12 cellular contexts compared by ENCODE assay signal in the genomic region with DNA sequence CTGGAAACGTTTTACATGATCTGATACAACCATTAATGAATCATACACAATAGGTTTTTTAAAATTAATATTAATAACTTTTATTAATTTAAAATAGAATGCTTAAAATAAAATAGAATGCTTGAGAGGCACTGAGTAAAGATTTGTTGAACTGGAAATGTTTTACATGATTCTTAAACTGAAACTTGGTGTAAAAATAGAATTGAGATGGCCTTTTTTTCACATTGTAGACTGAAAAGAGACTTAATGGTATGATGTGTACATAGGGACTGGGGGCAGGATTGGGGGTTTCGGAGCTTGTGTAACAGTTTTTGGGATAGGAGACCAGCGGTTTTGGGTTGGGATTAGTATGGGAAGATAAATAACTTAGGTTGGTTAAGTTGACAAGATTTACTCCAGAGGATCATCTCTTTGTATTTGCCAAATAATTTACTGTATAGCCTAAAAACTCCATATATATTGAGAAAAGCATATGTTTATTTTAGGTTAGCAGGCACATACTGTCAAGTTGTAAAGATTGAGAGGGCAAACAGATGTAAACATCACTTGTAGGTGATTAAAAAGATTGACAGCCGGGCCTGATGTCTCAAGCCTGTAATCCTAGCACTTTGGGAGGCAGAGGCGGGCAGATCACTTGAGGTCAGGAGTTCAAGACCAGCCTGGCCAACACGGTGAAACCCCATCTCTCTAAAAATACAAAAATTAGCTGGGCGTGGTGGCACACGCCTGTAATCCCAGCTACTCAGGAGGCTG. TPM values are rescaled to one million over a fixed set of nuclear protein-coding genes. Genes with fewer than 3 reads are reported as not detected.
DNase-seq lines count a peak whose midpoint lies in the region; ATAC-seq and TF ChIP-seq lines count a peak whose summit lies in the region.
"Had no signal": no experiment of that assay in that cellular context is flagged by ENCODE, and none has a peak within 500 bp of the region (broad histone marks: within the 10 kb centered on the region; RNA-seq: fewer than 3 reads in every experiment).

No MANE protein-coding gene starts in this region.

- H3K4me1 Mint-ChIP-seq in H9 (peaks cover 19 to 21% of the 10 kb centered on the region in 2 experiments), neural progenitor cell (peaks cover 35% of the 10 kb centered on the region)
- peaks cover 41% of the 10 kb centered on the region for H3K4me1 Mint-ChIP-seq in activated naive CD8-positive, alpha-beta T cell treated with anti-CD3 and anti-CD28 coated beads, Interleukin-2, amount 10 ng/mL, durations not matched to agents 7 days and 5 days

- peaks cover 10% of the 10 kb centered on the region; the same call in 1 of the 2 replicates for H3K79me2 ChIP-seq in H9 (ENCODE audit: insufficient read depth, low read length)
- H3K79me2 ChIP-seq in neural progenitor cell (ENCODE audit: low read depth): peaks cover 44% of the 10 kb centered on the region

- no peak overlapping the region for H4K5ac ChIP-seq in H9 (ENCODE audit: insufficient read length, low read depth, low read length)

- H3K36me3 Mint-ChIP-seq in H9 (ENCODE audit: insufficient read depth in 1 of 3, low read depth in 3 of 3): peaks cover 0 to 6% (median 4%) of the 10 kb centered on the region in 3 experiments; a peak in 4 of 7 replicates
- H3K36me3 Mint-ChIP-seq in activated naive CD8-positive, alpha-beta T cell treated with anti-CD3 and anti-CD28 coated beads, Interleukin-2, amount 10 ng/mL, durations not matched to agents 7 days and 5 days: peaks cover 11% of the 10 kb centered on the region
- peaks cover 5% of the 10 kb centered on the region for H3K36me3 Mint-ChIP-seq in neural progenitor cell

- no peak overlapping the region for H2AFZ ChIP-seq in H9 (ENCODE audit: low read length)
- no peak overlapping the region for H2AFZ ChIP-seq in neural progenitor cell (replicated peaks)

- H2BK5ac ChIP-seq in H9 (ENCODE audit: insufficient read length, low read length): no peak overlapping the region

- H3K9ac ChIP-seq in H9 (ENCODE audit: extremely low read depth, insufficient read length, low read length) (no peak overlapping the region), neural progenitor cell (no peak overlapping the region)

- ATAC-seq in activated naive CD8-positive, alpha-beta T cell treated with anti-CD3 and anti-CD28 coated beads, Interleukin-2, amount 10 ng/mL, durations not matched to agents 7 days and 5 days (ENCODE audit: low read depth): no peak

- peaks cover 29% of the 10 kb centered on the region for H3F3A ChIP-seq in neural progenitor cell (ENCODE audit: low read depth)

- no peak overlapping the region for H3K4me3 ChIP-seq in neural progenitor cell
- H3K4me3 ChIP-seq in BE2C (ENCODE audit: low read depth, low read length): no peak overlapping the region

- H3K9me3 Mint-ChIP-seq in H9 (no peaks in the 10 kb centered on the region; a peak in 1 of 5 replicates), neural progenitor cell (no peaks in the 10 kb centered on the region)
- no peaks in the 10 kb centered on the region for H3K9me3 Mint-ChIP-seq in activated naive CD8-positive, alpha-beta T cell treated with anti-CD3 and anti-CD28 coated beads, Interleukin-2, amount 10 ng/mL, durations not matched to agents 7 days and 5 days

- H3K4me1 ChIP-seq in H9 (ENCODE audit: insufficient read depth, low read length): no peaks in the 10 kb centered on the region
- H3K4me1 ChIP-seq in neural progenitor cell: peaks cover 10% of the 10 kb centered on the region
- peaks cover 6% of the 10 kb centered on the region; the same call in 1 of the 2 replicates for H3K4me1 ChIP-seq in BE2C

- H3K4ac ChIP-seq in H9 (ENCODE audit: low read depth, low read length): no peak overlapping the region

- H2BK20ac ChIP-seq in H9 (ENCODE audit: low read depth, low read length, poor library complexity, severe bottlenecking): no peak overlapping the region

- no peak overlapping the region for H2AK5ac ChIP-seq in H9 (ENCODE audit: insufficient read length, low read length)

- H3K14ac ChIP-seq in H9 (ENCODE audit: insufficient read depth, low read length): no peak overlapping the region

- H3K79me1 ChIP-seq in H9 (ENCODE audit: insufficient read depth, low read depth, low read length, poor library complexity, severe bottlenecking): peaks cover 3% of the 10 kb centered on the region

- H3K36me3 ChIP-seq in neural progenitor cell: no peaks in the 10 kb centered on the region
- no peaks in the 10 kb centered on the region for H3K36me3 ChIP-seq in BE2C

- H3K4me2 ChIP-seq in H9 (ENCODE audit: insufficient read depth, insufficient read length, low read length) (no peak overlapping the region), neural progenitor cell (peak overlapping the region; percentile 94)

- H3K4me3 Mint-ChIP-seq in H9: peak overlapping the region; percentile 1 to 5; a peak in 2 of 5 replicates
- peak overlapping the region; percentile 96 for H3K4me3 Mint-ChIP-seq in activated naive CD8-positive, alpha-beta T cell treated with anti-CD3 and anti-CD28 coated beads, Interleukin-2, amount 10 ng/mL, durations not matched to agents 7 days and 5 days
- peak overlapping the region; percentile 95 for H3K4me3 Mint-ChIP-seq in neural progenitor cell

- TF ChIP-seq CTCF in H9 (conservative IDR thresholded peaks at IDR 0.05) (no peak), neural progenitor cell (IDR thresholded peaks at IDR 0.05) (no peak), BE2C (IDR thresholded peaks at IDR 0.05; ENCODE audit: low read depth, low read length) (no peak)

- H3K27me3 ChIP-seq in H9 (ENCODE audit: insufficient read depth, low read length) (no peaks in the 10 kb centered on the region), neural progenitor cell (no peaks in the 10 kb centered on the region), BE2C (no peaks in the 10 kb centered on the region)

- H3K18ac ChIP-seq in H9 (ENCODE audit: insufficient read length, low read depth, low read length): no peak overlapping the region

- no peak overlapping the region for H3K23ac ChIP-seq in H9 (ENCODE audit: insufficient read length, low read depth, low read length)

- no peak overlapping the region for H3K27ac ChIP-seq in H9 (ENCODE audit: insufficient read length, low read depth, low read length)
- H3K27ac ChIP-seq in neural progenitor cell: no peak overlapping the region

- no peak overlapping the region for H2BK15ac ChIP-seq in H9 (ENCODE audit: low read depth, low read length)

- H2BK12ac ChIP-seq in H9 (ENCODE audit: insufficient read length, low read depth, low read length): no peak overlapping the region

- no peak overlapping the region for H2BK120ac ChIP-seq in H9 (ENCODE audit: low read depth, low read length, poor library complexity, severe bottlenecking)

- 100% methylated on average over 1 of the region's 8 CpGs for WGBS in H9 (ENCODE audit: extremely low coverage, insufficient read length, low lambda C conversion rate)

- POLR2A ChIA-PET in activated naive CD8-positive, alpha-beta T cell treated with anti-CD3 and anti-CD28 coated beads, Interleukin-2, amount 10 ng/mL, durations not matched to agents 7 days and 5 days (lab: Charles Lee): no interaction called here

- H3K27me3 Mint-ChIP-seq in H9 (ENCODE audit: low read depth) (no peaks in the 10 kb centered on the region), neural progenitor cell (ENCODE audit: insufficient read depth, low read depth) (peaks cover 2% of the 10 kb centered on the region)
- H3K27me3 Mint-ChIP-seq in activated naive CD8-positive, alpha-beta T cell treated with anti-CD3 and anti-CD28 coated beads, Interleukin-2, amount 10 ng/mL, durations not matched to agents 7 days and 5 days: no peaks in the 10 kb centered on the region

- no peak overlapping the region for H4K8ac ChIP-seq in H9 (replicated peaks; ENCODE audit: insufficient read length, low read depth, low read length)

- H4K91ac ChIP-seq in H9 (ENCODE audit: insufficient read length, low read depth, low read length): no peak overlapping the region

- H3T11ph ChIP-seq in H9 (ENCODE audit: low read length): no peak overlapping the region

- H4K20me1 ChIP-seq in H9 (ENCODE audit: control insufficient read depth, insufficient read depth, insufficient read length) (no peaks in the 10 kb centered on the region), neural progenitor cell (ENCODE audit: low read depth) (peaks cover 11% of the 10 kb centered on the region)

- H3K9me3 ChIP-seq in H9 (ENCODE audit: control insufficient read depth, low read depth, low read length): no peaks in the 10 kb centered on the region
- H3K9me3 ChIP-seq in neural progenitor cell (ENCODE audit: low read depth): no peaks in the 10 kb centered on the region
- no peaks in the 10 kb centered on the region for H3K9me3 ChIP-seq in BE2C

- peaks cover 13% of the 10 kb centered on the region for H3K23me2 ChIP-seq in H9 (ENCODE audit: insufficient read length, low read depth, low read length, poor library complexity, severe bottlenecking)

- H3K56ac ChIP-seq in H9 (ENCODE audit: insufficient read length, low read depth, low read length): no peak overlapping the region

- no peak for TF ChIP-seq POLR2A in erythroblast (IDR thresholded peaks at IDR 0.05; ENCODE audit: low read length)

- H3K27ac Mint-ChIP-seq in H9: peak overlapping the region in 1 of 3 experiments; percentile 7; a peak in 1 of 7 replicates
- H3K27ac Mint-ChIP-seq in activated naive CD8-positive, alpha-beta T cell treated with anti-CD3 and anti-CD28 coated beads, Interleukin-2, amount 10 ng/mL, durations not matched to agents 7 days and 5 days: peak overlapping the region; percentile 97
- no peak overlapping the region for H3K27ac Mint-ChIP-seq in neural progenitor cell

- DNase-seq in NCI-H82 (lab: John Stamatoyannopoulos, UW): peak; percentile 39
- no peak for DNase-seq in NCI-H82 treated with DMSO at 0.1 percent for 48 hours (lab: John Stamatoyannopoulos, UW; ENCODE audit: unreplicated experiment)
- no peak for DNase-seq in H9
- no peak for DNase-seq in activated naive CD8-positive, alpha-beta T cell treated with anti-CD3 and anti-CD28 coated beads, Interleukin-2, amount 10 ng/mL, durations not matched to agents 7 days and 5 days
- DNase-seq in neural progenitor cell (ENCODE audit: low spot score): no peak
- DNase-seq in COLO829 (ENCODE audit: low spot score): no peak
- DNase-seq in erythroblast (lab: John Stamatoyannopoulos, UW): no peak
- no peak for DNase-seq in BE2C
- DNase-seq: DMS53; kidney glomerular epithelial cell; MV-4-11; stimulated activated naive CD4-positive, alpha-beta T cell treated with Interleukin-2 at 50 U/mL for 16 hours had no signal

RNA-seq across cellular contexts. Expression of gene ZNF410, which starts 2.0 kb away (rescaled TPM):
- total RNA-seq in H9 (2021): 24.5 and 28.1 TPM in 2 replicates
- total RNA-seq in activated naive CD8-positive, alpha-beta T cell treated with anti-CD3 and anti-CD28 coated beads, Interleukin-2, amount 10 ng/mL, durations not matched to agents 7 days and 5 days: 10 to 100 TPM; 53.3 to 56.5 TPM
- 55.1 and 56.4 TPM in 2 replicates for total RNA-seq in neural progenitor cell (ENCODE audit: low replicate concordance)
- polyA plus RNA-seq in BE2C (2012; ENCODE audit: insufficient read depth, insufficient read length, low read depth): 66.0 TPM

RNA-seq across cellular contexts. Expression of gene PTGR2, which starts 33.0 kb away (rescaled TPM):
- total RNA-seq in H9 (2021) (5.5 and 6.7 TPM in 2 replicates), neural progenitor cell (ENCODE audit: low replicate concordance) (18.8 and 87.2 TPM in 2 replicates)
- 1 to 10 TPM; 3.4 to 3.6 TPM for total RNA-seq in activated naive CD8-positive, alpha-beta T cell treated with anti-CD3 and anti-CD28 coated beads, Interleukin-2, amount 10 ng/mL, durations not matched to agents 7 days and 5 days
- 3.4 TPM for polyA plus RNA-seq in BE2C (2012; ENCODE audit: insufficient read depth, insufficient read length, low read depth)

Comparison
In these comparisons a context has a peak if more than half of its experiments do, and no peak if none do; other contexts are left out.
1. H3K4me3 Mint-ChIP-seq: peak in every context shown above with its lines; median percentile 96 in activated naive CD8-positive, alpha-beta T cell treated with anti-CD3 and anti-CD28 coated beads, Interleukin-2, amount 10 ng/mL, durations not matched to agents 7 days and 5 days; 95 in neural progenitor cell; 3 in H9.